ENCODE assay signal across 9 cellular contexts in the genomic region with DNA sequence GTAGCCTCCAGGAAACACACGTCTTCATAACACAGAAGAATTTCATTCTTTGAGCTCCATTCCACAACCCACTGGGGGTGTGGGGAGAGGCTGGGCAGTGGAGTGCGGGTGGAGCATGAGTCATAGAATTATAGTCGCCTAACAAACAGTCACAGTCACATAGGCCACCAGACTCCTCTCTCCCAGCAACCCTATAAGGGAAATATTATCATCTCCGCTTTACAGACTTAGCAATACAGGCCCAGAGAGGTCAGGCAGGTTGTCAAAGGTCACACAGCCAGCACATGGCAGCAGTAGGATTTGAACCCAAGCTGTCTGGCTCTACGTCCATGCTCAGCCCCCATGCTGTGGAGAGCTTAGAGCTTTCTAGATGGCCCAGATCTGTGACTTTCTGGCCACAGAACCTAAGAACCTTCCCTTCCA. TPM values are rescaled to one million over a fixed set of nuclear protein-coding genes. Genes with fewer than 3 reads are reported as not detected.
DNase-seq lines count a peak whose midpoint lies in the region; ATAC-seq and TF ChIP-seq lines count a peak whose summit lies in the region.
"Had no signal": no experiment of that assay in that cellular context is flagged by ENCODE, and none has a peak within 500 bp of the region (broad histone marks: within the 10 kb centered on the region; RNA-seq: fewer than 3 reads in every experiment).

No MANE protein-coding gene starts in this region.

- no peaks in the 10 kb centered on the region for H3K36me3 Mint-ChIP-seq in T-helper 1 cell treated with Interleukin-12 subunit alpha and Interleukin-12 subunit beta and Interleukin-4 antibody, amounts not matched to agents 30 μg/mL and 1 μg/mL, for 36 hours (ENCODE audit: low read depth)
- no peaks in the 10 kb centered on the region for H3K36me3 Mint-ChIP-seq in T-helper 17 cell (ENCODE audit: low read depth)
- no peaks in the 10 kb centered on the region for H3K36me3 Mint-ChIP-seq in immature natural killer cell

- peak overlapping the region; percentile 49 for H3K27ac Mint-ChIP-seq in T-helper 1 cell treated with Interleukin-12 subunit alpha and Interleukin-12 subunit beta and Interleukin-4 antibody, amounts not matched to agents 30 μg/mL and 1 μg/mL, for 36 hours
- H3K27ac Mint-ChIP-seq in T-helper 17 cell (peak overlapping the region; percentile 32), immature natural killer cell (peak overlapping the region in 4 of 6 donors; percentile 29 to 71 (median 50))

- no peak for TF ChIP-seq CTCF in stomach (IDR thresholded peaks at IDR 0.05)

- no peaks in the 10 kb centered on the region for H3K36me3 ChIP-seq in stomach

- intact Hi-C loops in stomach (cut with DNase I; ENCODE audit: low total_unique reads), result no loop called here

- H3K27me3 ChIP-seq in stomach, result no peaks in the 10 kb centered on the region

- no peak for TF ChIP-seq EP300 in stomach (IDR thresholded peaks at IDR 0.05)

- no peaks in the 10 kb centered on the region for H3K9me3 Mint-ChIP-seq in T-helper 1 cell treated with Interleukin-12 subunit alpha and Interleukin-12 subunit beta and Interleukin-4 antibody, amounts not matched to agents 30 μg/mL and 1 μg/mL, for 36 hours
- H3K9me3 Mint-ChIP-seq in immature natural killer cell, result no peaks in the 10 kb centered on the region

- no peak for DNase-seq in T-helper 1 cell
- no peak for DNase-seq in T-helper 17 cell
- no peak for DNase-seq in immature natural killer cell
- no peak for DNase-seq in stomach
- DNase-seq in DMS79 treated with DMSO at 0.1 percent for 48 hours (lab: John Stamatoyannopoulos, UW), result no peak
- no peak for DNase-seq in NCI-H345 (lab: John Stamatoyannopoulos, UW)
- DNase-seq: NCI-H1694 treated with DMSO at 0.1 percent for 48 hours had no signal

- H3K27ac ChIP-seq in stomach, result peak overlapping the region; percentile 34 to 80 (median 62)

- no peak overlapping the region for H3K4me3 ChIP-seq in stomach

- no peak overlapping the region for H3K4me3 Mint-ChIP-seq in T-helper 1 cell treated with Interleukin-12 subunit alpha and Interleukin-12 subunit beta and Interleukin-4 antibody, amounts not matched to agents 30 μg/mL and 1 μg/mL, for 36 hours
- H3K4me3 Mint-ChIP-seq in T-helper 17 cell (no peak overlapping the region), immature natural killer cell (no peak overlapping the region)

- H3K27me3 Mint-ChIP-seq in T-helper 1 cell treated with Interleukin-12 subunit alpha and Interleukin-12 subunit beta and Interleukin-4 antibody, amounts not matched to agents 30 μg/mL and 1 μg/mL, for 36 hours (ENCODE audit: low read depth), result no peaks in the 10 kb centered on the region
- H3K27me3 Mint-ChIP-seq in T-helper 17 cell (no peaks in the 10 kb centered on the region), immature natural killer cell (ENCODE audit: low read depth in 3 of 3) (peaks cover 0 to 9% (median 5%) of the 10 kb centered on the region in 3 donors)

- TF ChIP-seq POLR2A in stomach (IDR thresholded peaks at IDR 0.05), result no peak

- H3K4me1 ChIP-seq in stomach, result peaks cover 10 to 30% (median 17%) of the 10 kb centered on the region in 4 donors

- WGBS in stomach, 5 donors, result 44 to 54% (median 46%) methylated on average over 5 of the region's 5 CpGs

- H3K9me3 ChIP-seq in T-helper 17 cell (ENCODE audit: control insufficient read depth, low read length, poor library complexity, severe bottlenecking), result no peaks in the 10 kb centered on the region
- no peaks in the 10 kb centered on the region for H3K9me3 ChIP-seq in stomach

- ATAC-seq in T-helper 17 cell (peak; percentile 39), GM18520 (IDR thresholded peaks at IDR 0.05; ENCODE audit: unreplicated experiment) (no peak)

- H3K4me1 Mint-ChIP-seq in T-helper 1 cell treated with Interleukin-12 subunit alpha and Interleukin-12 subunit beta and Interleukin-4 antibody, amounts not matched to agents 30 μg/mL and 1 μg/mL, for 36 hours (ENCODE audit: low read depth), result peaks cover 4% of the 10 kb centered on the region
- H3K4me1 Mint-ChIP-seq in T-helper 17 cell (peaks cover 5% of the 10 kb centered on the region), immature natural killer cell (peaks cover 8 to 18% of the 10 kb centered on the region in 2 donors)

RNA-seq across cellular contexts. Expression of a gene that starts 10.6 kb away (rescaled TPM):
- total RNA-seq in T-helper 17 cell (100 to 1,000 TPM in 1 of 2 donors, 10 to 100 TPM in 1; 93.1 to 155 TPM), stomach (100 to 1,000 TPM in 1 of 5 donors, 10 to 100 TPM in 3, 1 to 10 TPM in 1; 9.8 to 211 (median 46.6) TPM)
- polyA plus RNA-seq in immature natural killer cell (1,000 to 10,000 TPM; 1,031 to 1,827 (median 1,086) TPM), stomach (100 to 1,000 TPM in 2 of 3 donors, 10 to 100 TPM in 1; 43.7 to 124 (median 118) TPM)
